In the genomic region with DNA sequence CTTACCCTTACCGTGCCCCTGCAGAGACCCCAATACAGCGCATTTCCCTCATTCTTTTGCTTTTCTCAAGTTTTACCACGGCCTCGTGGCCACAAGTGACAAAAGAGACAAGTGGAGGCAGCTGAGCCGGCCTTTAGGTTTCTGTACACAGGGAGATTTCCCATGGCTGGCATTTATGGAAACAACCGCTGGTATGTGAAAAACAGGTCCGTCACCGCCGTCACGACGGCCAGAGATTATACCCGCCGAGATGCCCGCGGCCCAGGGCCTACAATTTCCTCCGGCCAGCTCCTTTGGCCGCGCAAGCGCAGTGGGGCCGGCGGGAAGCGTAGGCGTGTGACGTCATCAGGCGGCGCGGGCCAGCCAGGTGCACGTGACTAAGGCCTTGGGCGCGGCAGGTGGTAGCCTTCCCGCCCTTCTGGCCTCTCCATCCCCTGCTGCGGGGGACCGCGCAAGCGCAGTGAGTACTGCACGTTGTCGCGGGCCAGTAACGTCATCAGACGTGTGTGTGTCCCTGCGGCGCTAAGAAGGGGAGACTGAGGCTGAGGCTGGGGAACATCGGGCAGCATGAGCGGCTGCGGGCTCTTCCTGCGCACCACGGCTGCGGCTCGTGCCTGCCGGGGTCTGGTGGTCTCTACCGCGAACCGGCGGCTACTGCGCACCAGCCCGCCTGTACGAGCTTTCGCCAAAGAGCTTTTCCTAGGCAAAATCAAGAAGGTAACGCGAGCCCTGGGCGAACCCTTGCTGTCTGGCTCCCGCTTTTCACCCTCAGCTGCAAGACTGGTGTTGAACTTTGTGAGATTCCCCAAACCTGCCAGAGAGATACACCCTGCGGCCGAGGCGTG, we compare ENCODE assay signal across 8 cellular contexts. TPM values are rescaled to one million over a fixed set of nuclear protein-coding genes. Genes with fewer than 3 reads are reported as not detected.
A peak's percentile ranks its signal among the peaks of the same experiment; 100 is the strongest.
DNase-seq lines count a peak whose midpoint lies in the region; ATAC-seq and TF ChIP-seq lines count a peak whose summit lies in the region.

A gene (plus strand): TSS at position 496 of the 845 bp plus-strand sequence. CDS start 72 bp downstream, at position 568.

- H3K4me1 ChIP-seq in upper lobe of right lung = peaks cover 23% of the 10 kb centered on the region

- TF ChIP-seq CTCF in GM13977 (IDR thresholded peaks at IDR 0.05; ENCODE audit: extremely low read depth, insufficient read depth, missing control alignments) (no peak), upper lobe of right lung (IDR thresholded peaks at IDR 0.05) (no peak)

- peaks cover 18% of the 10 kb centered on the region for H3K36me3 ChIP-seq in upper lobe of right lung

- H3K4me1 Mint-ChIP-seq in T-helper 1 cell treated with Interleukin-12 subunit alpha and Interleukin-12 subunit beta and Interleukin-4 antibody, amounts not matched to agents 30 μg/mL and 1 μg/mL, for 36 hours (ENCODE audit: low read depth) = peaks cover 54% of the 10 kb centered on the region

- no peaks in the 10 kb centered on the region for H3K27me3 ChIP-seq in upper lobe of right lung

- H3K9me3 Mint-ChIP-seq in T-helper 1 cell treated with Interleukin-12 subunit alpha and Interleukin-12 subunit beta and Interleukin-4 antibody, amounts not matched to agents 30 μg/mL and 1 μg/mL, for 36 hours = no peaks in the 10 kb centered on the region

- DNase-seq in GM13977 (ENCODE audit: low spot score) = peak; percentile 99
- peak; percentile 96 for DNase-seq in NCI-H1694 (lab: John Stamatoyannopoulos, UW)
- DNase-seq in amniotic stem cell (lab: John Stamatoyannopoulos, UW) = peak; percentile 92
- peak; percentile 97 for DNase-seq in left cardiac atrium
- DNase-seq in posterior vena cava (ENCODE audit: low spot score) = peak; percentile 99
- DNase-seq in upper lobe of right lung = peak; percentile 99

- peaks cover 15% of the 10 kb centered on the region for H3K36me3 Mint-ChIP-seq in T-helper 1 cell treated with Interleukin-12 subunit alpha and Interleukin-12 subunit beta and Interleukin-4 antibody, amounts not matched to agents 30 μg/mL and 1 μg/mL, for 36 hours (ENCODE audit: low read depth)

- intact Hi-C loops in left cardiac atrium (cut with DNase I) (loop anchor here in 1 of 2 donors (5.0 kb wide), 1 partner anchor 157 kb away; no protein-coding TSS in a partner anchor), posterior vena cava (cut with DNase I) (no loop called here), upper lobe of right lung (cut with DNase I) (no loop called here)

- H3K27ac ChIP-seq in upper lobe of right lung = peak within 1 kb of the TSS; percentile 92

- H3K4me3 Mint-ChIP-seq in T-helper 1 cell treated with Interleukin-12 subunit alpha and Interleukin-12 subunit beta and Interleukin-4 antibody, amounts not matched to agents 30 μg/mL and 1 μg/mL, for 36 hours = peak within 1 kb of the TSS; percentile 89

- H3K9me3 ChIP-seq in upper lobe of right lung = no peaks in the 10 kb centered on the region

- H3K4me3 ChIP-seq in upper lobe of right lung = peak within 1 kb of the TSS; percentile 83

- in situ Hi-C loops in GM13977 (cut with MboI; ENCODE audit: low pct_unique_long_range_greater_than_20kb, low sequenced_read_pairs, unreplicated experiment) = no loop called here

- ATAC-seq in HG02884 (IDR thresholded peaks at IDR 0.05; ENCODE audit: unreplicated experiment) = peak; percentile 91
- peak; percentile 98 for ATAC-seq in left cardiac atrium
- peak; percentile 98 for ATAC-seq in upper lobe of right lung

- H3K27ac Mint-ChIP-seq in T-helper 1 cell treated with Interleukin-12 subunit alpha and Interleukin-12 subunit beta and Interleukin-4 antibody, amounts not matched to agents 30 μg/mL and 1 μg/mL, for 36 hours = peak within 1 kb of the TSS; percentile 92

- H3K27me3 Mint-ChIP-seq in T-helper 1 cell treated with Interleukin-12 subunit alpha and Interleukin-12 subunit beta and Interleukin-4 antibody, amounts not matched to agents 30 μg/mL and 1 μg/mL, for 36 hours (ENCODE audit: low read depth) = peaks cover 2% of the 10 kb centered on the region

RNA-seq across cellular contexts. Expression of the gene that starts here (rescaled TPM):
- total RNA-seq in left cardiac atrium = 10 to 100 TPM; 35.3 to 37.5 TPM
- 10 to 100 TPM; 27.2 to 32.4 TPM for total RNA-seq in posterior vena cava
- 43.0 TPM for total RNA-seq in upper lobe of right lung

Comparison
In these comparisons a context has a peak if more than half of its experiments do, and no peak if none do; other contexts are left out.
1. Peak in every context shown above with its lines: DNase-seq, ATAC-seq, H3K4me3 ChIP-seq and H3K27ac ChIP-seq.